In genomic region chr4:159779716-159780115, GRCh38 we compare ENCODE assay signal across 21 cellular contexts.
"Had no signal": no experiment of that assay in that cellular context is flagged by ENCODE, and none has a peak within 500 bp of the region (broad histone marks: within the 10 kb centered on the region; RNA-seq: fewer than 3 reads in every experiment).

No MANE protein-coding gene starts in this region.

- FAIRE-seq: urothelium cell line had no signal

- H3K79me2 ChIP-seq: hepatocyte had no signal

- H3K36me3 ChIP-seq: left ventricle myocardium inferior, ovary, right atrium auricular region, spleen, suprapubic skin, thoracic aorta, tibial artery, upper lobe of right lung had no signal

- H3K9me3 ChIP-seq: left ventricle myocardium inferior, ovary, right atrium auricular region, spleen, suprapubic skin, thoracic aorta, tibial artery, upper lobe of right lung had no signal

- ATAC-seq: naive thymus-derived CD4-positive, alpha-beta T cell; natural killer cell treated with Interleukin-12 subunit alpha and Interleukin-12 subunit beta and Interleukin-15 and Interleukin-18, amount 100 ng/mL, for 72 hours; sciatic nerve; stimulated activated effector memory CD8-positive, alpha-beta T cell treated with anti-CD3 and anti-CD28 coated beads, Interleukin-12 subunit alpha, Interleukin-12 subunit beta, amount 100 ng/mL, for 72 hours; upper lobe of right lung had no signal

- H2AFZ ChIP-seq: hepatocyte had no signal

- H3K27me3 ChIP-seq: hepatocyte, ovary, right atrium auricular region, spleen, suprapubic skin, tibial artery, upper lobe of right lung had no signal

- H3K27ac ChIP-seq: hepatocyte, left ventricle myocardium inferior, ovary, right atrium auricular region, skin epidermis, spleen, suprapubic skin, thoracic aorta, tibial artery, upper lobe of right lung had no signal

- H3K4me1 ChIP-seq: left ventricle myocardium inferior, right atrium auricular region, spleen, suprapubic skin, tibial artery, upper lobe of right lung had no signal

- DNase-seq: islet precursor cell; left ventricle myocardium inferior; mesendoderm; naive thymus-derived CD4-positive, alpha-beta T cell; ovary; spleen; stimulated activated CD4-positive, alpha-beta T cell treated with anti-CD3 and anti-CD28 coated beads, Interleukin-4, amount 100 ng/mL, for 24 hours; stimulated activated naive CD4-positive, alpha-beta T cell; tibial artery; trophoblast cell; upper lobe of right lung had no signal

- H3K4me2 ChIP-seq: hepatocyte had no signal

- H3K4me3 ChIP-seq: hepatocyte, left ventricle myocardium inferior, lung, ovary, right atrium auricular region, skin epidermis, spleen, suprapubic skin, thoracic aorta, tibial artery, upper lobe of right lung had no signal
